ENCODE assay signal across 25 cellular contexts in genomic region chr5:91642592-91642991, GRCh38.
"Had no signal": no experiment of that assay in that cellular context is flagged by ENCODE, and none has a peak within 500 bp of the region (broad histone marks: within the 10 kb centered on the region; RNA-seq: fewer than 3 reads in every experiment).

No MANE protein-coding gene starts in this region.

- DNase-seq: effector CD8-positive, alpha-beta T cell; endodermal cell; foreskin fibroblast; gastrocnemius medialis; head of caudate nucleus; kidney; mucosa of descending colon; naive B cell; stimulated activated CD4-positive, alpha-beta T cell treated with anti-CD3 and anti-CD28 coated beads, Interleukin-12 subunit alpha, Interleukin-12 subunit beta, amount 100 ng/mL, for 4 hours; stimulated activated CD4-positive, alpha-beta T cell treated with anti-CD3 and anti-CD28 coated beads, Interleukin-1b, Interleukin-23, amount 100 ng/mL, for 48 hours; stimulated activated CD4-positive, alpha-beta T cell treated with anti-CD3 and anti-CD28 coated beads, Interleukin-4, amount 100 ng/mL, for 1 hour; stimulated activated CD8-positive, alpha-beta memory T cell treated with anti-CD3 and anti-CD28 coated beads, Interleukin-4, amount 100 ng/mL, for 48 hours; stimulated activated naive CD4-positive, alpha-beta T cell; stimulated activated naive CD8-positive, alpha-beta T cell treated with anti-CD3 and anti-CD28 coated beads, Interleukin-15, amount 100 ng/mL, for 72 hours; thyroid gland; trophoblast cell had no signal

- H3K9ac ChIP-seq: parathyroid adenoma had no signal

- H3K9me3 ChIP-seq: gastrocnemius medialis, mucosa of descending colon, right atrium auricular region, thyroid gland, vagina had no signal

- H3K4me1 ChIP-seq: gastrocnemius medialis, parathyroid adenoma, right atrium auricular region, thyroid gland, vagina had no signal

- H2AFZ ChIP-seq: parathyroid adenoma had no signal

- H3K27me3 ChIP-seq: gastrocnemius medialis, right atrium auricular region, thyroid gland, vagina had no signal

- H3K4me3 ChIP-seq: gastrocnemius medialis, lung, mucosa of descending colon, right atrium auricular region, thyroid gland, vagina had no signal

- H3K36me3 ChIP-seq: gastrocnemius medialis, right atrium auricular region, thyroid gland, vagina had no signal

- ATAC-seq: esophagus mucosa; gastrocnemius medialis; left lobe of liver; mucosa of descending colon; natural killer cell treated with Interleukin-12 subunit alpha and Interleukin-12 subunit beta and Interleukin-15 and Interleukin-18, amount 100 ng/mL, for 72 hours; sciatic nerve; stimulated activated naive CD8-positive, alpha-beta T cell treated with anti-CD3 and anti-CD28 coated beads, Interleukin-15, amount 100 ng/mL, for 72 hours had no signal

- H3K27ac ChIP-seq: epithelial cell of prostate, gastrocnemius medialis, parathyroid adenoma, right atrium auricular region, thyroid gland, vagina had no signal
